1 cellular context compared by ENCODE assay signal in genomic region chr4:337143-337931, GRCh38.
TF ChIP-seq lines count a peak whose summit lies in the region.

Gene ZNF141, plus strand, starts transcription at chr4:337814. Its CDS starts 170 bp downstream, at chr4:337984.

TF ChIP-seq in GM12878, 131 proteins besides CTCF, POLR2A, EP300 and RAD21 (continued from another document and continues in another):
- TF ChIP-seq E4F1 (IDR thresholded peaks at IDR 0.05; ENCODE audit: borderline replicate concordance, partially characterized antibody) (peak; percentile 77), IKZF1 (conservative IDR thresholded peaks at IDR 0.05) (peak; percentile 11; the same call in 1 of the 2 replicates), SIN3A (IDR thresholded peaks at IDR 0.05; ENCODE audit: low read depth, low read length) (peak; percentile 55), YBX1 (IDR thresholded peaks at IDR 0.05) (no peak), STAT1 (conservative IDR thresholded peaks at IDR 0.05) (peak; percentile 74; the same call in 1 of the 2 replicates), NBN (IDR thresholded peaks at IDR 0.05) (peak; percentile 89; the same call in 1 of the 2 replicates), TCF7 (IDR thresholded peaks at IDR 0.05; ENCODE audit: borderline replicate concordance) (no peak), DPF2 (IDR thresholded peaks at IDR 0.05) (peak; percentile 100), NRF1 (conservative IDR thresholded peaks at IDR 0.05; ENCODE audit: low read depth, low read length) (peak; percentile 41), REST (IDR thresholded peaks at IDR 0.05; ENCODE audit: low read depth, low read length) (no peak), NR2F1 (conservative IDR thresholded peaks at IDR 0.05) (peak; percentile 96), SKIL (IDR thresholded peaks at IDR 0.05; ENCODE audit: low read depth, poor library complexity, severe bottlenecking) (peak; percentile 83), HDGF (IDR thresholded peaks at IDR 0.05) (peak; percentile 76; the same call in 1 of the 2 replicates), HDAC2 (IDR thresholded peaks at IDR 0.05) (0 out of 2 replicates have a peak, but pooled peaks have one; percentile 70), SMAD1 (IDR thresholded peaks at IDR 0.05; ENCODE audit: low read depth, partially characterized antibody) (peak; percentile 65), RB1 (IDR thresholded peaks at IDR 0.05; ENCODE audit: borderline replicate concordance) (no peak), SP1 (IDR thresholded peaks at IDR 0.05; ENCODE audit: low read depth, low read length) (peak; percentile 99), MAX (IDR thresholded peaks at IDR 0.05; ENCODE audit: low read depth, low read length) (peak; percentile 42; the same call in 1 of the 2 replicates), CHD4 (IDR thresholded peaks at IDR 0.05) (no peak), KLF5 (IDR thresholded peaks at IDR 0.05; ENCODE audit: partially characterized antibody) (peak; percentile 49), USF1 (IDR thresholded peaks at IDR 0.05; ENCODE audit: borderline replicate concordance, extremely low read length, insufficient read depth, low read depth, low read length) (no peak), ZNF207 (IDR thresholded peaks at IDR 0.05; ENCODE audit: borderline replicate concordance) (peak; percentile 70; the same call in 1 of the 2 replicates), NR2C1 (IDR thresholded peaks at IDR 0.05) (peak; percentile 85), HSF1 (IDR thresholded peaks at IDR 0.05; ENCODE audit: low read depth, low read length) (no peak), POU2F2 (IDR thresholded peaks at IDR 0.05; ENCODE audit: borderline replicate concordance, low read depth, low read length) (peak; percentile 48; the same call in 2 of the 3 replicates), IKZF2 (IDR thresholded peaks at IDR 0.05) (peak; percentile 25 to 30; a peak in 2 of 4 replicates), HCFC1 (IDR thresholded peaks at IDR 0.05; ENCODE audit: low read length) (0 out of 2 replicates have a peak, but pooled peaks have one; percentile 7), POLR2AphosphoS2 (IDR thresholded peaks at IDR 0.05; ENCODE audit: low read depth, low read length) (peak; percentile 59), CREB1 (IDR thresholded peaks at IDR 0.05; ENCODE audit: low read depth) (peak; percentile 93), PKNOX1 (IDR thresholded peaks at IDR 0.05) (peak; percentile 100), STAT3 (IDR thresholded peaks at IDR 0.05; ENCODE audit: low read depth, low read length) (0 out of 2 replicates have a peak, but pooled peaks have one; percentile 40), CHD2 (IDR thresholded peaks at IDR 0.05; ENCODE audit: borderline replicate concordance, low read depth, low read length) (peak; percentile 96), CBFB (IDR thresholded peaks at IDR 0.05; ENCODE audit: low read depth) (no peak), GATAD2B (conservative IDR thresholded peaks at IDR 0.05; ENCODE audit: low read depth) (peak; percentile 66), RAD51 (IDR thresholded peaks at IDR 0.05) (no peak), RUNX3 (IDR thresholded peaks at IDR 0.05; ENCODE audit: low read length) (peak; percentile 65), ZBTB40 (IDR thresholded peaks at IDR 0.05; ENCODE audit: borderline replicate concordance) (peak; percentile 89), PAX5 (IDR thresholded peaks at IDR 0.05; ENCODE audit: borderline replicate concordance, low read depth, low read length) (0 out of 2 replicates have a peak, but pooled peaks have one; percentile 8), MLLT1 (IDR thresholded peaks at IDR 0.05) (peak; percentile 45), TAF1 (IDR thresholded peaks at IDR 0.05; ENCODE audit: borderline replicate concordance, low read depth, low read length) (peak; percentile 67; the same call in 1 of the 2 replicates), CREM (IDR thresholded peaks at IDR 0.05; ENCODE audit: low read depth) (peak; percentile 59; the same call in 1 of the 2 replicates), SMARCA5 (IDR thresholded peaks at IDR 0.05) (peak; percentile 93), YY1 (IDR thresholded peaks at IDR 0.05; ENCODE audit: low read depth, low read length) (0 out of 2 replicates have a peak, but pooled peaks have one; percentile 43), ZBED1 (IDR thresholded peaks at IDR 0.05; ENCODE audit: borderline replicate concordance) (0 out of 2 replicates have a peak, but pooled peaks have one; percentile 28), EGR1 (IDR thresholded peaks at IDR 0.05; ENCODE audit: borderline replicate concordance in 1 of 2, low read depth in 2 of 2, low read length in 2 of 2) (peak; percentile 74 to 92)
